Comparison of ENCODE assay signal across 1 cellular context in the genomic region with DNA sequence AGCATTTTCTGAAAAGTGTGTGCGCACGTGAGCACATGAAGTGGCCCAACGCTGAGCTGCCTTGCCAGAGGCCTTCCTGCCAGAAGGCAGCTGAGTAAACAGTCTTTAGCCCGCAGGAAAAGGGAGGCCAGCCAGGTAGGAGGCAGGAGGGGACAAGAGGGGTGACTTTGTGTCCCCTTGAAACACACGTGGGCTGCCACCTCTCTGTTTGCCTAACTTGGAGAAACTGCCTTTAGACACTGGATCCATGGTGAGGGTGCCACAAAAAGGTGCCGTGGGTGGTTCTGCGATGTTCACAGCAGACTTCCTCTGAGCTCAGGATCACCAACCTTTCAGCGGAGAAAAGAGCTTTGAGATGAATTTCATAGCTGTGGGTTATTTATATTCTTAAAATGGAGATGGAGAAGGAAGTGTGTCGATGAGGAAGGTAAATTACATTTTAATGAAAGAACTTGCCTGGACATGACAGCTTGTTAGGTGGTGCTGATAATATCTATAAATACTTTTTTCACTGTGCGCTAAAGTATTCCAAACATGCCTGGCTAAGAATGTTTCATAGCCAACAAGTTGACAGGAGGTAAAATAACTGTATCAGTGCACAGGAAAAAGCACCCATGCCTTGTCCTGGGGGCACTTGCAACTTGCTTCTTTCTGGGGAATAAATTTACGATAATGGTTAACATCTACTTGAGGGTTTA.
TF ChIP-seq lines count a peak whose summit lies in the region.

No MANE protein-coding gene starts in this region.

TF ChIP-seq in HepG2, 621 proteins besides CTCF, POLR2A, EP300 and RAD21 (continued from another document):
- TF ChIP-seq NRL (CRISPR knock-in tag; IDR thresholded peaks at IDR 0.05; ENCODE audit: borderline replicate concordance) (0 out of 2 replicates have a peak, but pooled peaks have one; percentile 33), FOXK2 (IDR thresholded peaks at IDR 0.05) (no peak), CREB1 (IDR thresholded peaks at IDR 0.05) (no peak), CREB1 (CRISPR knock-in tag; IDR thresholded peaks at IDR 0.05) (no peak), ZNF878 (CRISPR knock-in tag; IDR thresholded peaks at IDR 0.05) (no peak), ZNF329 (CRISPR knock-in tag; IDR thresholded peaks at IDR 0.05; ENCODE audit: low read depth) (no peak), HDAC6 (IDR thresholded peaks at IDR 0.05; ENCODE audit: low read depth, low read length) (no peak), NCOA5 (CRISPR knock-in tag; IDR thresholded peaks at IDR 0.05) (no peak), FLYWCH1 (CRISPR knock-in tag; IDR thresholded peaks at IDR 0.05) (no peak), ZNF780A (CRISPR knock-in tag; IDR thresholded peaks at IDR 0.05) (no peak), ZNF564 (CRISPR knock-in tag; IDR thresholded peaks at IDR 0.05) (no peak), SMYD3 (CRISPR knock-in tag; IDR thresholded peaks at IDR 0.05) (no peak), BHLHE40 (IDR thresholded peaks at IDR 0.05; ENCODE audit: low read length) (no peak), FOXA1 (IDR thresholded peaks at IDR 0.05) (no peak), FOXA1 (CRISPR knock-in tag; IDR thresholded peaks at IDR 0.05) (peak; percentile 16; the same call in 1 of the 2 replicates)
- TF ChIP-seq, protein P1, sequence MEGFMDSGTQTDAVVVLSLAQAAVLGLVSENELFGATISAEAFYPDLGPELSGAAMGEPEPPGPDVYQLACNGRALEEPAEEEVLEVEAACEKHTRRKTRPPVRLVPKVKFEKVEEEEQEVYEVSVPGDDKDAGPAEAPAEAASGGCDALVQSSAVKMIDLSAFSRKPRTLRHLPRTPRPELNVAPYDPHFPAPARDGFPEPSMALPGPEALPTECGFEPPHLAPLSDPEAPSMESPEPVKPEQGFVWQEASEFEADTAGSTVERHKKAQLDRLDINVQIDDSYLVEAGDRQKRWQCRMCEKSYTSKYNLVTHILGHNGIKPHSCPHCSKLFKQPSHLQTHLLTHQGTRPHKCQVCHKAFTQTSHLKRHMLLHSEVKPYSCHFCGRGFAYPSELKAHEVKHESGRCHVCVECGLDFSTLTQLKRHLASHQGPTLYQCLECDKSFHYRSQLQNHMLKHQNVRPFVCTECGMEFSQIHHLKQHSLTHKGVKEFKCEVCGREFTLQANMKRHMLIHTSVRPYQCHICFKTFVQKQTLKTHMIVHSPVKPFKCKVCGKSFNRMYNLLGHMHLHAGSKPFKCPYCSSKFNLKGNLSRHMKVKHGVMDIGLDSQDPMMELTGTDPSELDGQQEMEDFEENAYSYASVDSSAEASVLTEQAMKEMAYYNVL (CRISPR knock-in tag; IDR thresholded peaks at IDR 0.05; ENCODE audit: borderline replicate concordance): no peak
- TF ChIP-seq, protein P2, sequence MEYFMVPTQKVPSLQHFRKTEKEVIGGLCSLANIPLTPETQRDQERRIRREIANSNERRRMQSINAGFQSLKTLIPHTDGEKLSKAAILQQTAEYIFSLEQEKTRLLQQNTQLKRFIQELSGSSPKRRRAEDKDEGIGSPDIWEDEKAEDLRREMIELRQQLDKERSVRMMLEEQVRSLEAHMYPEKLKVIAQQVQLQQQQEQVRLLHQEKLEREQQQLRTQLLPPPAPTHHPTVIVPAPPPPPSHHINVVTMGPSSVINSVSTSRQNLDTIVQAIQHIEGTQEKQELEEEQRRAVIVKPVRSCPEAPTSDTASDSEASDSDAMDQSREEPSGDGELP (IDR thresholded peaks at IDR 0.05; ENCODE audit: borderline replicate concordance, low read depth): peak; percentile 17; the same call in 1 of the 2 replicates
- TF ChIP-seq, protein P3, sequence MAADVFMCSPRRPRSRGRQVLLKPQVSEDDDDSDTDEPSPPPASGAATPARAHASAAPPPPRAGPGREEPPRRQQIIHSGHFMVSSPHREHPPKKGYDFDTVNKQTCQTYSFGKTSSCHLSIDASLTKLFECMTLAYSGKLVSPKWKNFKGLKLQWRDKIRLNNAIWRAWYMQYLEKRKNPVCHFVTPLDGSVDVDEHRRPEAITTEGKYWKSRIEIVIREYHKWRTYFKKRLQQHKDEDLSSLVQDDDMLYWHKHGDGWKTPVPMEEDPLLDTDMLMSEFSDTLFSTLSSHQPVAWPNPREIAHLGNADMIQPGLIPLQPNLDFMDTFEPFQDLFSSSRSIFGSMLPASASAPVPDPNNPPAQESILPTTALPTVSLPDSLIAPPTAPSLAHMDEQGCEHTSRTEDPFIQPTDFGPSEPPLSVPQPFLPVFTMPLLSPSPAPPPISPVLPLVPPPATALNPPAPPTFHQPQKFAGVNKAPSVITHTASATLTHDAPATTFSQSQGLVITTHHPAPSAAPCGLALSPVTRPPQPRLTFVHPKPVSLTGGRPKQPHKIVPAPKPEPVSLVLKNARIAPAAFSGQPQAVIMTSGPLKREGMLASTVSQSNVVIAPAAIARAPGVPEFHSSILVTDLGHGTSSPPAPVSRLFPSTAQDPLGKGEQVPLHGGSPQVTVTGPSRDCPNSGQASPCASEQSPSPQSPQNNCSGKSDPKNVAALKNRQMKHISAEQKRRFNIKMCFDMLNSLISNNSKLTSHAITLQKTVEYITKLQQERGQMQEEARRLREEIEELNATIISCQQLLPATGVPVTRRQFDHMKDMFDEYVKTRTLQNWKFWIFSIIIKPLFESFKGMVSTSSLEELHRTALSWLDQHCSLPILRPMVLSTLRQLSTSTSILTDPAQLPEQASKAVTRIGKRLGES (CRISPR knock-in tag; IDR thresholded peaks at IDR 0.05; ENCODE audit: borderline replicate concordance): no peak
- TF ChIP-seq, protein P4, sequence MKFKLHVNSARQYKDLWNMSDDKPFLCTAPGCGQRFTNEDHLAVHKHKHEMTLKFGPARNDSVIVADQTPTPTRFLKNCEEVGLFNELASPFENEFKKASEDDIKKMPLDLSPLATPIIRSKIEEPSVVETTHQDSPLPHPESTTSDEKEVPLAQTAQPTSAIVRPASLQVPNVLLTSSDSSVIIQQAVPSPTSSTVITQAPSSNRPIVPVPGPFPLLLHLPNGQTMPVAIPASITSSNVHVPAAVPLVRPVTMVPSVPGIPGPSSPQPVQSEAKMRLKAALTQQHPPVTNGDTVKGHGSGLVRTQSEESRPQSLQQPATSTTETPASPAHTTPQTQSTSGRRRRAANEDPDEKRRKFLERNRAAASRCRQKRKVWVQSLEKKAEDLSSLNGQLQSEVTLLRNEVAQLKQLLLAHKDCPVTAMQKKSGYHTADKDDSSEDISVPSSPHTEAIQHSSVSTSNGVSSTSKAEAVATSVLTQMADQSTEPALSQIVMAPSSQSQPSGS (CRISPR knock-in tag; IDR thresholded peaks at IDR 0.05): no peak
- TF ChIP-seq, protein P5, sequence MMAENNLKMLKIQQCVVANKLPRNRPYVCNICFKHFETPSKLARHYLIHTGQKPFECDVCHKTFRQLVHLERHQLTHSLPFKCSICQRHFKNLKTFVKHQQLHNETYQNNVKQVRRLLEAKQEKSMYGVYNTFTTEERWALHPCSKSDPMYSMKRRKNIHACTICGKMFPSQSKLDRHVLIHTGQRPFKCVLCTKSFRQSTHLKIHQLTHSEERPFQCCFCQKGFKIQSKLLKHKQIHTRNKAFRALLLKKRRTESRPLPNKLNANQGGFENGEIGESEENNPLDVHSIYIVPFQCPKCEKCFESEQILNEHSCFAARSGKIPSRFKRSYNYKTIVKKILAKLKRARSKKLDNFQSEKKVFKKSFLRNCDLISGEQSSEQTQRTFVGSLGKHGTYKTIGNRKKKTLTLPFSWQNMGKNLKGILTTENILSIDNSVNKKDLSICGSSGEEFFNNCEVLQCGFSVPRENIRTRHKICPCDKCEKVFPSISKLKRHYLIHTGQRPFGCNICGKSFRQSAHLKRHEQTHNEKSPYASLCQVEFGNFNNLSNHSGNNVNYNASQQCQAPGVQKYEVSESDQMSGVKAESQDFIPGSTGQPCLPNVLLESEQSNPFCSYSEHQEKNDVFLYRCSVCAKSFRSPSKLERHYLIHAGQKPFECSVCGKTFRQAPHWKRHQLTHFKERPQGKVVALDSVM (CRISPR knock-in tag; IDR thresholded peaks at IDR 0.05): peak; percentile 37; the same call in 1 of the 2 replicates
